ENCODE assay signal across 10 cellular contexts in genomic region chr19:50465986-50466771, GRCh38. TPM values are rescaled to one million over a fixed set of nuclear protein-coding genes. Genes with fewer than 3 reads are reported as not detected.
DNase-seq lines count a peak whose midpoint lies in the region; ATAC-seq lines count a peak whose summit lies in the region.
"Had no signal": no experiment of that assay in that cellular context is flagged by ENCODE, and none has a peak within 500 bp of the region (broad histone marks: within the 10 kb centered on the region; RNA-seq: fewer than 3 reads in every experiment).

No MANE protein-coding gene starts in this region.

- no peak overlapping the region for H3K4ac ChIP-seq in trophoblast cell (ENCODE audit: low read depth, low read length)

- ATAC-seq in HG03045 (IDR thresholded peaks at IDR 0.05; ENCODE audit: unreplicated experiment) (no peak), GM18909 (IDR thresholded peaks at IDR 0.05; ENCODE audit: poor library complexity, unreplicated experiment) (no peak)

- H3K79me2 ChIP-seq in trophoblast cell (ENCODE audit: control insufficient read depth, insufficient read depth, low read length, poor library complexity): no peaks in the 10 kb centered on the region

- no peaks in the 10 kb centered on the region for H3K9me3 ChIP-seq in ES-I3 (ENCODE audit: control insufficient read depth, insufficient read depth, low read length)
- H3K9me3 ChIP-seq in trophoblast cell (ENCODE audit: insufficient read depth, low read depth, low read length): peaks cover 2% of the 10 kb centered on the region

- DNase-seq in NCI-H2227 (lab: John Stamatoyannopoulos, UW; ENCODE audit: unreplicated experiment): peak; percentile 21
- DNase-seq in dermis microvascular lymphatic vessel endothelial cell (ENCODE audit: low read depth in 2 of 2): peak; percentile 7 to 17
- DNase-seq in trophoblast cell: peak in 1 of 2 donors; percentile 31
- no peak for DNase-seq in germinal center (ENCODE audit: low spot score)
- no peak for DNase-seq in SKM-1 (lab: John Stamatoyannopoulos, UW; ENCODE audit: unreplicated experiment)
- DNase-seq: caudate nucleus, NCI-H187 treated with DMSO at 0.1 percent for 48 hours had no signal

- no peak overlapping the region for H2BK120ac ChIP-seq in trophoblast cell (ENCODE audit: insufficient read depth, low read length, poor library complexity)

- no CpG with 5 or more reads among the region's 34 CpGs for WGBS in trophoblast cell (ENCODE audit: extremely low coverage, insufficient coverage, insufficient read length)

- H2BK5ac ChIP-seq in trophoblast cell (ENCODE audit: low read depth, low read length, poor library complexity): no peak overlapping the region

- H3K79me1 ChIP-seq in trophoblast cell (ENCODE audit: low read length): no peaks in the 10 kb centered on the region

- H2BK12ac ChIP-seq in trophoblast cell (ENCODE audit: low read length): no peak overlapping the region

- H3K23ac ChIP-seq in trophoblast cell (ENCODE audit: low read length): no peak overlapping the region

- H3K9ac ChIP-seq in ES-I3 (ENCODE audit: low read depth, low read length): peak overlapping the region; percentile 3; the same call in 1 of the 2 replicates
- no peak overlapping the region for H3K9ac ChIP-seq in trophoblast cell (ENCODE audit: low read length)

- peak overlapping the region; percentile 57 for H2AK5ac ChIP-seq in trophoblast cell (ENCODE audit: low read length)

- H3K4me2 ChIP-seq in trophoblast cell (ENCODE audit: low read length): no peak overlapping the region

- H3K36me3 ChIP-seq in ES-I3 (ENCODE audit: insufficient read depth, low read length) (no peaks in the 10 kb centered on the region), trophoblast cell (ENCODE audit: control insufficient read depth in 1 of 2, insufficient read depth in 2 of 2, low read length in 2 of 2) (no peaks in the 10 kb centered on the region)

- no peak overlapping the region for H3K27ac ChIP-seq in trophoblast cell (ENCODE audit: low read depth, low read length)

- H3K4me1 ChIP-seq in ES-I3 (ENCODE audit: insufficient read depth, low read length) (peaks cover 11% of the 10 kb centered on the region; the same call in 1 of the 2 replicates), trophoblast cell (ENCODE audit: control insufficient read depth in 1 of 2, insufficient read depth in 2 of 2, low read length in 2 of 2) (peaks cover 0 to 6% of the 10 kb centered on the region in 2 experiments)

- H2AFZ ChIP-seq in trophoblast cell (ENCODE audit: insufficient read depth, low read length, poor library complexity): peak overlapping the region; percentile 23

- peak overlapping the region; percentile 32 for H4K12ac ChIP-seq in trophoblast cell (ENCODE audit: low read depth, low read length)

- H3K4me3 ChIP-seq in trophoblast cell (ENCODE audit: low read depth, low read length): no peak overlapping the region

- peak overlapping the region; percentile 28 for H4K8ac ChIP-seq in trophoblast cell (ENCODE audit: low read depth, low read length)

- H4K91ac ChIP-seq in trophoblast cell (ENCODE audit: low read depth, low read length): no peak overlapping the region

- H3K27me3 ChIP-seq in trophoblast cell (ENCODE audit: insufficient read depth, low read length): no peaks in the 10 kb centered on the region

- no peak overlapping the region for H3K18ac ChIP-seq in trophoblast cell (ENCODE audit: low read length)

- H3K14ac ChIP-seq in trophoblast cell (ENCODE audit: low read length): no peak overlapping the region

RNA-seq across cellular contexts. Expression of gene EMC10, which starts 10.1 kb away (rescaled TPM):
- 54.0 and 82.9 TPM in 2 replicates for total RNA-seq in dermis microvascular lymphatic vessel endothelial cell
- polyA plus RNA-seq in trophoblast cell (2013): 73.1 and 73.6 TPM in 2 replicates

RNA-seq across cellular contexts. Expression of gene GARIN5A, which starts 10.5 kb away (rescaled TPM):
- total RNA-seq in dermis microvascular lymphatic vessel endothelial cell: 0.13 and 0.25 TPM in 2 replicates
- 4.8 and 5.4 TPM in 2 replicates for polyA plus RNA-seq in trophoblast cell (2013)

RNA-seq across cellular contexts. Expression of gene MYBPC2, which starts 33.5 kb away (rescaled TPM):
- under 0.01 TPM in 1 of 2 replicates, not detected in the other for total RNA-seq in dermis microvascular lymphatic vessel endothelial cell
- 0.07 and 0.12 TPM in 2 replicates for polyA plus RNA-seq in trophoblast cell (2013)

RNA-seq across cellular contexts. Expression of gene JOSD2, which starts 44.8 kb away (rescaled TPM):
- 18.9 and 27.4 TPM in 2 replicates for total RNA-seq in dermis microvascular lymphatic vessel endothelial cell
- 19.0 and 19.3 TPM in 2 replicates for polyA plus RNA-seq in trophoblast cell (2013)

RNA-seq across cellular contexts. Expression of gene SPIB, which starts 47.4 kb away (rescaled TPM):
- not detected in 2 replicates for total RNA-seq in dermis microvascular lymphatic vessel endothelial cell
- polyA plus RNA-seq in trophoblast cell (2013): 1.0 and 1.4 TPM in 2 replicates

Comparison
In these comparisons a context has a peak if more than half of its experiments do, and no peak if none do; other contexts are left out.
1. DNase-seq: peak in NCI-H2227 (single experiment) and dermis microvascular lymphatic vessel endothelial cell (2 of 2); none in germinal center (single experiment) and SKM-1 (single experiment).